Comparison of ENCODE assay signal across 1 cellular context in genomic region chr2:41936751-41937463, GRCh38.
TF ChIP-seq lines count a peak whose summit lies in the region.

No MANE protein-coding gene starts in this region.

TF ChIP-seq in H1, 55 proteins besides CTCF, POLR2A, EP300 and RAD21:
- TF ChIP-seq YY1 (IDR thresholded peaks at IDR 0.05; ENCODE audit: low read depth, low read length) (no peak), CHD2 (IDR thresholded peaks at IDR 0.05; ENCODE audit: low read length) (no peak), SIRT6 (IDR thresholded peaks at IDR 0.05; ENCODE audit: low read length) (no peak), RNF2 (IDR thresholded peaks at IDR 0.05; ENCODE audit: borderline replicate concordance, low read depth, low read length, missing control alignments, poor library complexity, severe bottlenecking) (no peak), RBBP5 (IDR thresholded peaks at IDR 0.05; ENCODE audit: borderline replicate concordance, low read depth, low read length) (no peak), KDM1A (IDR thresholded peaks at IDR 0.05; ENCODE audit: borderline replicate concordance, low read length) (no peak), HDAC6 (IDR thresholded peaks at IDR 0.05; ENCODE audit: low read depth, low read length) (no peak), KDM5A (IDR thresholded peaks at IDR 0.05; ENCODE audit: low read length) (no peak), CBX5 (IDR thresholded peaks at IDR 0.05; ENCODE audit: low read depth, low read length) (no peak)
- TF ChIP-seq, protein P1, sequence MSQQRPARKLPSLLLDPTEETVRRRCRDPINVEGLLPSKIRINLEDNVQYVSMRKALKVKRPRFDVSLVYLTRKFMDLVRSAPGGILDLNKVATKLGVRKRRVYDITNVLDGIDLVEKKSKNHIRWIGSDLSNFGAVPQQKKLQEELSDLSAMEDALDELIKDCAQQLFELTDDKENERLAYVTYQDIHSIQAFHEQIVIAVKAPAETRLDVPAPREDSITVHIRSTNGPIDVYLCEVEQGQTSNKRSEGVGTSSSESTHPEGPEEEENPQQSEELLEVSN (IDR thresholded peaks at IDR 0.05) = no peak
TF ChIP-seq in H1: peak in this region for 0.
